19 cellular contexts compared by ENCODE assay signal in the genomic region with DNA sequence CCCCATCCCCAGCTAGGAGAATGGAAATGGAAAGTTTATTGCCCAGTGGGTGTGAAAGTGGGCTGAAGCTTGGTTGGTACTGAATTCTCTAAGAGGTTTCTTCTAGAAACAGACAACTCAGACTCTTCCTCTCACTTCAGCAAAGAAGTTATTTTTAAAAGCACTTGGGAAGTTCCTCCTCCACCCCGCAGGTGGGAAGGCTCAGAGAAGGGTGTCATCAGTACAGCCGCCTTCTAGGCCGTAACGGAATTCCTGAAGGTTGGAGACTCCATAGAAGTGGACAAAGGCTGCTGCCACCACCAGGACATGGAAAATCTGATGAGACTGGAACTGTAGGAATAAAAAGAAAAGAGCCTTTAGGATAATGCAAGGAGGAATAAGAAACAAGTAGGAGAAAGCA. TPM values are rescaled to one million over a fixed set of nuclear protein-coding genes. Genes with fewer than 3 reads are reported as not detected.
DNase-seq lines count a peak whose midpoint lies in the region; ATAC-seq and TF ChIP-seq lines count a peak whose summit lies in the region.
"Had no signal": no experiment of that assay in that cellular context is flagged by ENCODE, and none has a peak within 500 bp of the region (broad histone marks: within the 10 kb centered on the region; RNA-seq: fewer than 3 reads in every experiment).

No MANE protein-coding gene starts in this region.

- H3K9me3 ChIP-seq in cardiac muscle cell (ENCODE audit: low read depth) (no peaks in the 10 kb centered on the region), neutrophil (no peaks in the 10 kb centered on the region)
- H3K9me3 ChIP-seq: BLaER1, Caco-2 had no signal

- H3K27me3 Mint-ChIP-seq in activated T-cell treated with anti-CD3 and anti-CD28 coated beads, Interleukin-2, amount 50 U/mL, for 24 hours, result no peaks in the 10 kb centered on the region
- H3K27me3 Mint-ChIP-seq in activated T-cell treated with anti-CD3 and anti-CD28 coated beads, Interleukin-2, amount 50 U/mL, for 72 hours (ENCODE audit: low read depth), result no peaks in the 10 kb centered on the region
- H3K27me3 Mint-ChIP-seq: B cell; CD4-positive, CD25-positive, alpha-beta regulatory T cell had no signal

- H3K27ac ChIP-seq in cardiac muscle cell (peak overlapping the region; percentile 52), neutrophil (peak overlapping the region; percentile 25)
- H3K27ac ChIP-seq: 22Rv1, BLaER1, C4-2B, GM23248 had no signal

- no peak for DNase-seq in activated T-cell treated with anti-CD3 and anti-CD28 coated beads, Interleukin-2, amount 50 U/mL, for 24 hours
- no peak for DNase-seq in activated T-cell treated with anti-CD3 and anti-CD28 coated beads, Interleukin-2, amount 50 U/mL, for 72 hours
- no peak for DNase-seq in cardiac muscle cell (ENCODE audit: low read depth in 1 of 2, low spot score in 1 of 2)
- DNase-seq in left ventricle myocardium superior, result no peak
- no peak for DNase-seq in posterior vena cava (ENCODE audit: low spot score)
- DNase-seq in T1000 (lab: John Stamatoyannopoulos, UW), result no peak
- DNase-seq: Caco-2; CD4-positive, CD25-positive, alpha-beta regulatory T cell; CD8-positive, alpha-beta T cell; DMS153; DND-41; GM23248; H7; HCEC 1CT had no signal

- no peak overlapping the region for H3K4me3 Mint-ChIP-seq in activated T-cell treated with anti-CD3 and anti-CD28 coated beads, Interleukin-2, amount 50 U/mL, for 24 hours
- H3K4me3 Mint-ChIP-seq in activated T-cell treated with anti-CD3 and anti-CD28 coated beads, Interleukin-2, amount 50 U/mL, for 72 hours, result no peak overlapping the region
- H3K4me3 Mint-ChIP-seq: B cell; CD4-positive, CD25-positive, alpha-beta regulatory T cell; CD8-positive, alpha-beta T cell had no signal

- peaks cover 67% of the 10 kb centered on the region for H3K36me3 Mint-ChIP-seq in activated T-cell treated with anti-CD3 and anti-CD28 coated beads, Interleukin-2, amount 50 U/mL, for 24 hours (ENCODE audit: low read depth)
- peaks cover 8 to 21% of the 10 kb centered on the region in 2 donors for H3K36me3 Mint-ChIP-seq in activated T-cell treated with anti-CD3 and anti-CD28 coated beads, Interleukin-2, amount 50 U/mL, for 72 hours (ENCODE audit: insufficient read depth in 2 of 2)

- peak overlapping the region; percentile 59 for H3K27ac Mint-ChIP-seq in activated T-cell treated with anti-CD3 and anti-CD28 coated beads, Interleukin-2, amount 50 U/mL, for 24 hours
- no peak overlapping the region for H3K27ac Mint-ChIP-seq in activated T-cell treated with anti-CD3 and anti-CD28 coated beads, Interleukin-2, amount 50 U/mL, for 72 hours
- H3K27ac Mint-ChIP-seq: B cell; CD4-positive, CD25-positive, alpha-beta regulatory T cell; CD8-positive, alpha-beta T cell had no signal

- H3K4me1 ChIP-seq in cardiac muscle cell (ENCODE audit: low read depth) (no peaks in the 10 kb centered on the region), neutrophil (ENCODE audit: control insufficient read depth in 1 of 2, insufficient read depth in 1 of 2, low read depth in 1 of 2, low read length in 1 of 2) (no peaks in the 10 kb centered on the region)
- H3K4me1 ChIP-seq: BLaER1, Caco-2 had no signal

- intact Hi-C loops in left ventricle myocardium superior (cut with micrococcal nuclease) (no loop called here), posterior vena cava (cut with DNase I) (no loop called here)

- H3K4me3 ChIP-seq in cardiac muscle cell, result no peak overlapping the region
- H3K4me3 ChIP-seq in neutrophil (ENCODE audit: low read depth in 1 of 2, low read length in 1 of 2), result no peak overlapping the region
- H3K4me3 ChIP-seq: BLaER1, GM23248 had no signal

- H3K9me3 Mint-ChIP-seq in activated T-cell treated with anti-CD3 and anti-CD28 coated beads, Interleukin-2, amount 50 U/mL, for 24 hours, result no peaks in the 10 kb centered on the region
- H3K9me3 Mint-ChIP-seq in activated T-cell treated with anti-CD3 and anti-CD28 coated beads, Interleukin-2, amount 50 U/mL, for 72 hours, result no peaks in the 10 kb centered on the region
- H3K9me3 Mint-ChIP-seq: CD4-positive, CD25-positive, alpha-beta regulatory T cell; CD8-positive, alpha-beta T cell had no signal

- H3K4me1 Mint-ChIP-seq in activated T-cell treated with anti-CD3 and anti-CD28 coated beads, Interleukin-2, amount 50 U/mL, for 24 hours (ENCODE audit: low read depth), result no peaks in the 10 kb centered on the region
- peaks cover 5% of the 10 kb centered on the region for H3K4me1 Mint-ChIP-seq in activated T-cell treated with anti-CD3 and anti-CD28 coated beads, Interleukin-2, amount 50 U/mL, for 72 hours (ENCODE audit: low read depth)
- H3K4me1 Mint-ChIP-seq: B cell; CD4-positive, CD25-positive, alpha-beta regulatory T cell had no signal

- H3K27me3 ChIP-seq in cardiac muscle cell (no peaks in the 10 kb centered on the region), neutrophil (no peaks in the 10 kb centered on the region)
- H3K27me3 ChIP-seq: BLaER1 had no signal

- ATAC-seq in activated T-cell treated with anti-CD3 and anti-CD28 coated beads, Interleukin-2, amount 50 U/mL, for 72 hours (replicated peaks in 1 of 2), result no peak
- ATAC-seq in left ventricle myocardium superior, result no peak
- ATAC-seq: CD8-positive, alpha-beta T cell had no signal

- H3K36me3 ChIP-seq in cardiac muscle cell (peaks cover 57% of the 10 kb centered on the region), neutrophil (peaks cover 75% of the 10 kb centered on the region)

- TF ChIP-seq CTCF in cardiac muscle cell (IDR thresholded peaks at IDR 0.05; ENCODE audit: low read depth, low read length), result no peak
- TF ChIP-seq CTCF in neutrophil (IDR thresholded peaks at IDR 0.05), result no peak

RNA-seq across cellular contexts. Expression of gene KLHL12, which starts 14.3 kb away (rescaled TPM):
- 10 to 100 TPM; 43.8 to 52.5 TPM for total RNA-seq in activated T-cell treated with anti-CD3 and anti-CD28 coated beads, Interleukin-2, amount 50 U/mL, for 72 hours
- total RNA-seq in cardiac muscle cell (24.4 and 39.3 TPM in 2 replicates), left ventricle myocardium superior (18.8 TPM), posterior vena cava (10 to 100 TPM; 16.9 to 17.3 TPM)
- polyA plus RNA-seq in cardiac muscle cell, result 37.4 and 42.0 TPM in 2 replicates

RNA-seq across cellular contexts. Expression of gene ADIPOR1, which starts 16.7 kb away (rescaled TPM):
- total RNA-seq in activated T-cell treated with anti-CD3 and anti-CD28 coated beads, Interleukin-2, amount 50 U/mL, for 72 hours, result 10 to 100 TPM; 72.0 to 75.3 TPM
- total RNA-seq in cardiac muscle cell (105 and 188 TPM in 2 replicates), left ventricle myocardium superior (88.1 TPM), posterior vena cava (10 to 100 TPM; 53.4 to 62.5 TPM)
- polyA plus RNA-seq in cardiac muscle cell, result 130 and 211 TPM in 2 replicates

RNA-seq across cellular contexts. Expression of gene CYB5R1, which starts 25.7 kb away (rescaled TPM):
- total RNA-seq in activated T-cell treated with anti-CD3 and anti-CD28 coated beads, Interleukin-2, amount 50 U/mL, for 72 hours, result 10 to 100 TPM; 24.9 to 30.1 TPM
- total RNA-seq in cardiac muscle cell (36.1 and 79.2 TPM in 2 replicates), left ventricle myocardium superior (104 TPM), posterior vena cava (10 to 100 TPM; 42.1 to 45.8 TPM)
- polyA plus RNA-seq in cardiac muscle cell, result 51.1 and 104 TPM in 2 replicates

RNA-seq across cellular contexts. Expression of gene RABIF, which starts 52.4 kb away (rescaled TPM):
- total RNA-seq in activated T-cell treated with anti-CD3 and anti-CD28 coated beads, Interleukin-2, amount 50 U/mL, for 72 hours, result 10 to 100 TPM in 1 of 2 donors, 1 to 10 TPM in 1; 8.4 to 10.8 TPM
- total RNA-seq in cardiac muscle cell (2.9 and 6.4 TPM in 2 replicates), left ventricle myocardium superior (4.7 TPM), posterior vena cava (1 to 10 TPM; 7.9 to 8.9 TPM)
- polyA plus RNA-seq in cardiac muscle cell, result 7.7 and 22.6 TPM in 2 replicates
